In genomic region chr6:20333870-20334269, GRCh38 we compare ENCODE assay signal across 10 cellular contexts.
"Had no signal": no experiment of that assay in that cellular context is flagged by ENCODE, and none has a peak within 500 bp of the region (broad histone marks: within the 10 kb centered on the region; RNA-seq: fewer than 3 reads in every experiment).

No MANE protein-coding gene starts in this region.

- H3K4me3 Mint-ChIP-seq: activated naive CD8-positive, alpha-beta T cell treated with anti-CD3 and anti-CD28 coated beads for 36 hours; central memory CD8-positive, alpha-beta T cell; natural killer cell; T-helper 17 cell had no signal

- H3K27me3 Mint-ChIP-seq: activated naive CD8-positive, alpha-beta T cell treated with anti-CD3 and anti-CD28 coated beads for 36 hours; central memory CD8-positive, alpha-beta T cell had no signal

- H3K27ac Mint-ChIP-seq: activated naive CD8-positive, alpha-beta T cell treated with anti-CD3 and anti-CD28 coated beads for 36 hours; natural killer cell; T-helper 17 cell had no signal

- DNase-seq: activated CD4-positive, alpha-beta T cell treated with anti-CD3 and anti-CD28 coated beads, Interleukin-2, amount 50 U/mL, for 4 hours; activated naive CD8-positive, alpha-beta T cell treated with anti-CD3 and anti-CD28 coated beads for 36 hours; brain microvascular endothelial cell; cortex of kidney; effector CD8-positive, alpha-beta T cell; lower lobe of right lung; natural killer cell; retina; T-helper 17 cell had no signal

- H3K9me3 Mint-ChIP-seq: activated naive CD8-positive, alpha-beta T cell treated with anti-CD3 and anti-CD28 coated beads for 36 hours; central memory CD8-positive, alpha-beta T cell; natural killer cell had no signal

- ATAC-seq: lower lobe of right lung, natural killer cell, T-helper 17 cell had no signal

- H3K36me3 Mint-ChIP-seq: activated naive CD8-positive, alpha-beta T cell treated with anti-CD3 and anti-CD28 coated beads for 36 hours; natural killer cell had no signal
